In the genomic region with DNA sequence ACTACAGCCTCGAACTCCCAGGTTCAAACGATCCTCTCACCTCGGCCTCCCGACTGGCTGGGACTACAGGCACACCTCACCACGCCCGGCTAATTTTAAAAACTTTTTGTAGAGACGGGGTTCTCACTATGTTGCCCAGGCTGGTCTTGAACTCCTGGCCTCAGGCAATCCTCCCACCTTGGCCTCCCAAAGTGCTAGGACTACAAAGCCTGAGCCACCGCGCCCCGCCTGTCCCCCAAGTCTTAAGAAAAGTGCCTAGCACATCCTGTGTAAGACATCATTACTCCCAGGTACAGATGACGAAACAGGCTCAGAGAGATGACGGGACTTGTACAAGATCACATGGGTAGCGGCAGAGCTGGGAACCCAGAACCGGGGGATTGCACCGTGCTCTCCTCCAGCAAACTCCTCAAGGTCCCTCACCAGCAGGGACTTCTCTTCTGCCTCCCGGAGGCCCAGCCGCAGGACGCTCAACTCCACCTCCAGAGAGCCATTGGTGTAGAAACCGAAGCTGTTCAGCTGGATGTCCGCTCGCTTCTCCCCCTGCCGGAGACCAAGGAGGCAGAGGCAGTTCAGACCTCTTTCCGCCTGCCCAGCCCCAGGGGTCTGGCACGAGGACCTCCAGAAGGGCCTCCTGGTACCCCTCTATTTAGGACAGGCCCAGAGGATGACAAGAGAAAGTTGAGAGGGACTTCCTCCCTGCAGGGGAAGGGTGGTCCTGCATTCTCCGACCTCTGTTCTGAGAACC, we compare ENCODE assay signal across 1 cellular context.
TF ChIP-seq lines count a peak whose summit lies in the region.

No MANE protein-coding gene starts in this region.

TF ChIP-seq in HepG2, 621 proteins besides CTCF, POLR2A, EP300 and RAD21 (continued from another document and continues in another):
- no peak for TF ChIP-seq ZFP82 (CRISPR knock-in tag; IDR thresholded peaks at IDR 0.05; ENCODE audit: borderline replicate concordance)
- TF ChIP-seq MYNN (CRISPR knock-in tag; IDR thresholded peaks at IDR 0.05; ENCODE audit: low read depth), result 0 out of 2 replicates have a peak, but pooled peaks have one; percentile 61
- no peak for TF ChIP-seq RFX3 (CRISPR knock-in tag; IDR thresholded peaks at IDR 0.05)
- TF ChIP-seq KDM3A (CRISPR knock-in tag; IDR thresholded peaks at IDR 0.05; ENCODE audit: low read depth), result no peak
- TF ChIP-seq XBP1 (CRISPR knock-in tag; IDR thresholded peaks at IDR 0.05), result no peak
- TF ChIP-seq, protein P1, sequence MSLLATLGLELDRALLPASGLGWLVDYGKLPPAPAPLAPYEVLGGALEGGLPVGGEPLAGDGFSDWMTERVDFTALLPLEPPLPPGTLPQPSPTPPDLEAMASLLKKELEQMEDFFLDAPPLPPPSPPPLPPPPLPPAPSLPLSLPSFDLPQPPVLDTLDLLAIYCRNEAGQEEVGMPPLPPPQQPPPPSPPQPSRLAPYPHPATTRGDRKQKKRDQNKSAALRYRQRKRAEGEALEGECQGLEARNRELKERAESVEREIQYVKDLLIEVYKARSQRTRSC (CRISPR knock-in tag; IDR thresholded peaks at IDR 0.05; ENCODE audit: low read depth), result no peak
- no peak for TF ChIP-seq SETDB1 (CRISPR knock-in tag; IDR thresholded peaks at IDR 0.05; ENCODE audit: borderline replicate concordance)
- TF ChIP-seq ZNF34 (CRISPR knock-in tag; IDR thresholded peaks at IDR 0.05; ENCODE audit: borderline replicate concordance), result peak; percentile 71; the same call in 1 of the 2 replicates
- no peak for TF ChIP-seq DNMT1 (CRISPR knock-in tag; IDR thresholded peaks at IDR 0.05)
- no peak for TF ChIP-seq SCMH1 (CRISPR knock-in tag; IDR thresholded peaks at IDR 0.05; ENCODE audit: borderline replicate concordance)
- 0 out of 2 replicates have a peak, but pooled peaks have one; percentile 19 for TF ChIP-seq ZNF263 (CRISPR knock-in tag; IDR thresholded peaks at IDR 0.05)
- TF ChIP-seq, protein P2, sequence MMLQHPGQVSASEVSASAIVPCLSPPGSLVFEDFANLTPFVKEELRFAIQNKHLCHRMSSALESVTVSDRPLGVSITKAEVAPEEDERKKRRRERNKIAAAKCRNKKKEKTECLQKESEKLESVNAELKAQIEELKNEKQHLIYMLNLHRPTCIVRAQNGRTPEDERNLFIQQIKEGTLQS (CRISPR knock-in tag; IDR thresholded peaks at IDR 0.05), result no peak
- 0 out of 2 replicates have a peak, but pooled peaks have one; percentile 14 for TF ChIP-seq MEIS1 (CRISPR knock-in tag; IDR thresholded peaks at IDR 0.05; ENCODE audit: borderline replicate concordance)
- TF ChIP-seq ZNF776 (CRISPR knock-in tag; IDR thresholded peaks at IDR 0.05), result no peak
- TF ChIP-seq ZNF605 (CRISPR knock-in tag; IDR thresholded peaks at IDR 0.05), result peak; percentile 24; the same call in 1 of the 2 replicates
- TF ChIP-seq, protein P3, sequence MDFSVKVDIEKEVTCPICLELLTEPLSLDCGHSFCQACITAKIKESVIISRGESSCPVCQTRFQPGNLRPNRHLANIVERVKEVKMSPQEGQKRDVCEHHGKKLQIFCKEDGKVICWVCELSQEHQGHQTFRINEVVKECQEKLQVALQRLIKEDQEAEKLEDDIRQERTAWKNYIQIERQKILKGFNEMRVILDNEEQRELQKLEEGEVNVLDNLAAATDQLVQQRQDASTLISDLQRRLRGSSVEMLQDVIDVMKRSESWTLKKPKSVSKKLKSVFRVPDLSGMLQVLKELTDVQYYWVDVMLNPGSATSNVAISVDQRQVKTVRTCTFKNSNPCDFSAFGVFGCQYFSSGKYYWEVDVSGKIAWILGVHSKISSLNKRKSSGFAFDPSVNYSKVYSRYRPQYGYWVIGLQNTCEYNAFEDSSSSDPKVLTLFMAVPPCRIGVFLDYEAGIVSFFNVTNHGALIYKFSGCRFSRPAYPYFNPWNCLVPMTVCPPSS (IDR thresholded peaks at IDR 0.05), result no peak
- no peak for TF ChIP-seq KLF6 (CRISPR knock-in tag; IDR thresholded peaks at IDR 0.05)
- TF ChIP-seq NR3C1 (CRISPR knock-in tag; IDR thresholded peaks at IDR 0.05), result no peak
- TF ChIP-seq PTBP1 (IDR thresholded peaks at IDR 0.05; ENCODE audit: low read depth, low read length, poor library complexity, severe bottlenecking), result no peak
- TF ChIP-seq ZFY (CRISPR knock-in tag; IDR thresholded peaks at IDR 0.05), result peak; percentile 25; the same call in 1 of the 2 replicates
- TF ChIP-seq KLF12 (CRISPR knock-in tag; IDR thresholded peaks at IDR 0.05; ENCODE audit: borderline replicate concordance), result no peak
- no peak for TF ChIP-seq NFE2L1 (CRISPR knock-in tag; IDR thresholded peaks at IDR 0.05; ENCODE audit: borderline replicate concordance)
- TF ChIP-seq, protein P4, sequence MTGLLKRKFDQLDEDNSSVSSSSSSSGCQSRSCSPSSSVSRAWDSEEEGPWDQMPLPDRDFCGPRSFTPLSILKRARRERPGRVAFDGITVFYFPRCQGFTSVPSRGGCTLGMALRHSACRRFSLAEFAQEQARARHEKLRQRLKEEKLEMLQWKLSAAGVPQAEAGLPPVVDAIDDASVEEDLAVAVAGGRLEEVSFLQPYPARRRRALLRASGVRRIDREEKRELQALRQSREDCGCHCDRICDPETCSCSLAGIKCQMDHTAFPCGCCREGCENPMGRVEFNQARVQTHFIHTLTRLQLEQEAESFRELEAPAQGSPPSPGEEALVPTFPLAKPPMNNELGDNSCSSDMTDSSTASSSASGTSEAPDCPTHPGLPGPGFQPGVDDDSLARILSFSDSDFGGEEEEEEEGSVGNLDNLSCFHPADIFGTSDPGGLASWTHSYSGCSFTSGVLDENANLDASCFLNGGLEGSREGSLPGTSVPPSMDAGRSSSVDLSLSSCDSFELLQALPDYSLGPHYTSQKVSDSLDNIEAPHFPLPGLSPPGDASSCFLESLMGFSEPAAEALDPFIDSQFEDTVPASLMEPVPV (CRISPR knock-in tag; IDR thresholded peaks at IDR 0.05), result no peak; the same call in 1 of the 2 replicates
- TF ChIP-seq SUZ12 (IDR thresholded peaks at IDR 0.05; ENCODE audit: low read depth, low read length), result no peak
- peak; percentile 42; the same call in 1 of the 2 replicates for TF ChIP-seq HDAC2 (CRISPR knock-in tag; IDR thresholded peaks at IDR 0.05)
- TF ChIP-seq ZMYM2 (CRISPR knock-in tag; IDR thresholded peaks at IDR 0.05), result no peak
- no peak for TF ChIP-seq ZBTB7A (CRISPR knock-in tag; IDR thresholded peaks at IDR 0.05)
- TF ChIP-seq, protein P5, sequence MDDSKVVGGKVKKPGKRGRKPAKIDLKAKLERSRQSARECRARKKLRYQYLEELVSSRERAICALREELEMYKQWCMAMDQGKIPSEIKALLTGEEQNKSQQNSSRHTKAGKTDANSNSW (CRISPR knock-in tag; IDR thresholded peaks at IDR 0.05; ENCODE audit: borderline replicate concordance), result no peak
- TF ChIP-seq, protein P6, sequence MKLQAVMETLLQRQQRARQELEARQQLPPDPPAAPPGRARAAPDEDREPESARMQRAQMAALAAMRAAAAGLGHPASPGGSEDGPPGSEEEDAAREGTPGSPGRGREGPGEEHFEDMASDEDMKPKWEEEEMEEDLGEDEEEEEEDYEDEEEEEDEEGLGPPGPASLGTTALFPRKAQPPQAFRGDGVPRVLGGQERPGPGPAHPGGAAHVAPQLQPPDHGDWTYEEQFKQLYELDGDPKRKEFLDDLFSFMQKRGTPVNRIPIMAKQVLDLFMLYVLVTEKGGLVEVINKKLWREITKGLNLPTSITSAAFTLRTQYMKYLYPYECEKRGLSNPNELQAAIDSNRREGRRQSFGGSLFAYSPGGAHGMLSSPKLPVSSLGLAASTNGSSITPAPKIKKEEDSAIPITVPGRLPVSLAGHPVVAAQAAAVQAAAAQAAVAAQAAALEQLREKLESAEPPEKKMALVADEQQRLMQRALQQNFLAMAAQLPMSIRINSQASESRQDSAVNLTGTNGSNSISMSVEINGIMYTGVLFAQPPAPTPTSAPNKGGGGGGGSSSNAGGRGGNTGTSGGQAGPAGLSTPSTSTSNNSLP (IDR thresholded peaks at IDR 0.05; ENCODE audit: low read depth, low read length), result no peak
- TF ChIP-seq, protein P7, sequence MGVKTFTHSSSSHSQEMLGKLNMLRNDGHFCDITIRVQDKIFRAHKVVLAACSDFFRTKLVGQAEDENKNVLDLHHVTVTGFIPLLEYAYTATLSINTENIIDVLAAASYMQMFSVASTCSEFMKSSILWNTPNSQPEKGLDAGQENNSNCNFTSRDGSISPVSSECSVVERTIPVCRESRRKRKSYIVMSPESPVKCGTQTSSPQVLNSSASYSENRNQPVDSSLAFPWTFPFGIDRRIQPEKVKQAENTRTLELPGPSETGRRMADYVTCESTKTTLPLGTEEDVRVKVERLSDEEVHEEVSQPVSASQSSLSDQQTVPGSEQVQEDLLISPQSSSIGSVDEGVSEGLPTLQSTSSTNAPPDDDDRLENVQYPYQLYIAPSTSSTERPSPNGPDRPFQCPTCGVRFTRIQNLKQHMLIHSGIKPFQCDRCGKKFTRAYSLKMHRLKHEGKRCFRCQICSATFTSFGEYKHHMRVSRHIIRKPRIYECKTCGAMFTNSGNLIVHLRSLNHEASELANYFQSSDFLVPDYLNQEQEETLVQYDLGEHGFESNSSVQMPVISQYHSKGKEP (CRISPR knock-in tag; IDR thresholded peaks at IDR 0.05), result no peak
- TF ChIP-seq NRL (CRISPR knock-in tag; IDR thresholded peaks at IDR 0.05; ENCODE audit: borderline replicate concordance), result no peak
- no peak for TF ChIP-seq NFIC (IDR thresholded peaks at IDR 0.05; ENCODE audit: low read length)
- no peak for TF ChIP-seq RBM22 (optimal IDR thresholded peaks at IDR 0.05; ENCODE audit: low read length)
- TF ChIP-seq, protein P8, sequence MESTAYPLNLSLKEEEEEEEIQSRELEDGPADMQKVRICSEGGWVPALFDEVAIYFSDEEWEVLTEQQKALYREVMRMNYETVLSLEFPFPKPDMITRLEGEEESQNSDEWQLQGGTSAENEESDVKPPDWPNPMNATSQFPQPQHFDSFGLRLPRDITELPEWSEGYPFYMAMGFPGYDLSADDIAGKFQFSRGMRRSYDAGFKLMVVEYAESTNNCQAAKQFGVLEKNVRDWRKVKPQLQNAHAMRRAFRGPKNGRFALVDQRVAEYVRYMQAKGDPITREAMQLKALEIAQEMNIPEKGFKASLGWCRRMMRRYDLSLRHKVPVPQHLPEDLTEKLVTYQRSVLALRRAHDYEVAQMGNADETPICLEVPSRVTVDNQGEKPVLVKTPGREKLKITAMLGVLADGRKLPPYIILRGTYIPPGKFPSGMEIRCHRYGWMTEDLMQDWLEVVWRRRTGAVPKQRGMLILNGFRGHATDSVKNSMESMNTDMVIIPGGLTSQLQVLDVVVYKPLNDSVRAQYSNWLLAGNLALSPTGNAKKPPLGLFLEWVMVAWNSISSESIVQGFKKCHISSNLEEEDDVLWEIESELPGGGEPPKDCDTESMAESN (CRISPR knock-in tag; conservative IDR thresholded peaks at IDR 0.05), result no peak
- no peak; the same call in 1 of the 2 replicates for TF ChIP-seq PHF8 (CRISPR knock-in tag; IDR thresholded peaks at IDR 0.05)
- TF ChIP-seq ZNF329 (CRISPR knock-in tag; IDR thresholded peaks at IDR 0.05; ENCODE audit: low read depth), result no peak
- TF ChIP-seq KAT7 (CRISPR knock-in tag; IDR thresholded peaks at IDR 0.05; ENCODE audit: borderline replicate concordance), result no peak; the same call in 1 of the 2 replicates
- TF ChIP-seq MBD4 (IDR thresholded peaks at IDR 0.05; ENCODE audit: borderline replicate concordance, low read length), result no peak
- no peak for TF ChIP-seq HNRNPK (IDR thresholded peaks at IDR 0.05; ENCODE audit: low read depth, low read length, poor library complexity, severe bottlenecking)
- no peak for TF ChIP-seq ATRX (CRISPR knock-in tag; IDR thresholded peaks at IDR 0.05; ENCODE audit: borderline replicate concordance)
- no peak for TF ChIP-seq ZNF383 (CRISPR knock-in tag; IDR thresholded peaks at IDR 0.05; ENCODE audit: borderline replicate concordance)
- TF ChIP-seq, protein P9, sequence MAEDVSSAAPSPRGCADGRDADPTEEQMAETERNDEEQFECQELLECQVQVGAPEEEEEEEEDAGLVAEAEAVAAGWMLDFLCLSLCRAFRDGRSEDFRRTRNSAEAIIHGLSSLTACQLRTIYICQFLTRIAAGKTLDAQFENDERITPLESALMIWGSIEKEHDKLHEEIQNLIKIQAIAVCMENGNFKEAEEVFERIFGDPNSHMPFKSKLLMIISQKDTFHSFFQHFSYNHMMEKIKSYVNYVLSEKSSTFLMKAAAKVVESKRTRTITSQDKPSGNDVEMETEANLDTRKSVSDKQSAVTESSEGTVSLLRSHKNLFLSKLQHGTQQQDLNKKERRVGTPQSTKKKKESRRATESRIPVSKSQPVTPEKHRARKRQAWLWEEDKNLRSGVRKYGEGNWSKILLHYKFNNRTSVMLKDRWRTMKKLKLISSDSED (CRISPR knock-in tag; IDR thresholded peaks at IDR 0.05), result no peak
- no peak for TF ChIP-seq SMAD9 (CRISPR knock-in tag; IDR thresholded peaks at IDR 0.05)
- no peak for TF ChIP-seq PRMT3 (CRISPR knock-in tag; IDR thresholded peaks at IDR 0.05; ENCODE audit: borderline replicate concordance, low read depth)
- TF ChIP-seq, protein P10, sequence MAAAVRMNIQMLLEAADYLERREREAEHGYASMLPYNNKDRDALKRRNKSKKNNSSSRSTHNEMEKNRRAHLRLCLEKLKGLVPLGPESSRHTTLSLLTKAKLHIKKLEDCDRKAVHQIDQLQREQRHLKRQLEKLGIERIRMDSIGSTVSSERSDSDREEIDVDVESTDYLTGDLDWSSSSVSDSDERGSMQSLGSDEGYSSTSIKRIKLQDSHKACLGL (CRISPR knock-in tag; IDR thresholded peaks at IDR 0.05), result no peak
- TF ChIP-seq, protein P11, sequence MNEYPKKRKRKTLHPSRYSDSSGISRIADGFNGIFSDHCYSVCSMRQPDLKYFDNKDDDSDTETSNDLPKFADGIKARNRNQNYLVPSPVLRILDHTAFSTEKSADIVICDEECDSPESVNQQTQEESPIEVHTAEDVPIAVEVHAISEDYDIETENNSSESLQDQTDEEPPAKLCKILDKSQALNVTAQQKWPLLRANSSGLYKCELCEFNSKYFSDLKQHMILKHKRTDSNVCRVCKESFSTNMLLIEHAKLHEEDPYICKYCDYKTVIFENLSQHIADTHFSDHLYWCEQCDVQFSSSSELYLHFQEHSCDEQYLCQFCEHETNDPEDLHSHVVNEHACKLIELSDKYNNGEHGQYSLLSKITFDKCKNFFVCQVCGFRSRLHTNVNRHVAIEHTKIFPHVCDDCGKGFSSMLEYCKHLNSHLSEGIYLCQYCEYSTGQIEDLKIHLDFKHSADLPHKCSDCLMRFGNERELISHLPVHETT (CRISPR knock-in tag; conservative IDR thresholded peaks at IDR 0.05), result no peak
- no peak for TF ChIP-seq ZNF780A (CRISPR knock-in tag; IDR thresholded peaks at IDR 0.05)
- TF ChIP-seq ZNF841 (CRISPR knock-in tag; IDR thresholded peaks at IDR 0.05; ENCODE audit: borderline replicate concordance), result no peak
- TF ChIP-seq ZNF615 (CRISPR knock-in tag; IDR thresholded peaks at IDR 0.05; ENCODE audit: borderline replicate concordance), result no peak
